Comparison of ENCODE assay signal across 28 cellular contexts in the genomic region with DNA sequence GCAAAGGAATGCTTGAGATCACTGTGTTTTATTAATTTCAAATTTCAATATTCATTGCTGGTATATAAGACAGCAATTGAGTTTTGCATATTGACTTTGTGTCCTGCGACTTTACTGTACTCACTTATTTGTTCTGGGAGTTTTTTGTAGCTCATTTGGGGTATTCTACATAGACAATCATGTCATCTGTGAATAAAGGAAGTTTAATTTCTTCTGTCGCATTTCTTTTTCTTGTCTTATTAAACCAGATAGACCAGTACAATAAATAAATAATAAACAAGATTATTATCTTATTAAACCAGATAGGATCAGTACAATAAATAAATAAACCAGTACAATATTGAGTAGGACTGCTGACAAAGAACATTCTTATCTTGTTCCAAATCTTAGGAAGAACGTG.
"Had no signal": no experiment of that assay in that cellular context is flagged by ENCODE, and none has a peak within 500 bp of the region (broad histone marks: within the 10 kb centered on the region; RNA-seq: fewer than 3 reads in every experiment).

No MANE protein-coding gene starts in this region.

- DNase-seq: colonic mucosa; cortex of kidney; dermis blood vessel endothelial cell; dorsolateral prefrontal cortex; effector CD4-positive, alpha-beta T cell; effector CD8-positive, alpha-beta T cell; effector memory CD4-positive, alpha-beta T cell; effector memory CD8-positive, alpha-beta T cell; endodermal cell; erythroblast; esophagus squamous epithelium; foreskin fibroblast; foreskin keratinocyte; foreskin melanocyte; gastrocnemius medialis; glutamatergic neuron; head of caudate nucleus; heart left ventricle; heart right ventricle had no signal

- H3K27ac ChIP-seq: colonic mucosa, coronary artery, dorsolateral prefrontal cortex, epithelial cell of prostate, esophagus muscularis mucosa, esophagus squamous epithelium, foreskin keratinocyte, gastrocnemius medialis, gastroesophageal sphincter, heart left ventricle, heart right ventricle, hepatocyte had no signal

- H3K36me3 ChIP-seq: colonic mucosa, esophagus muscularis mucosa, esophagus squamous epithelium, gastrocnemius medialis, gastroesophageal sphincter, heart left ventricle, heart right ventricle had no signal

- H3K4me3 ChIP-seq: colonic mucosa, coronary artery, dorsolateral prefrontal cortex, esophagus muscularis mucosa, esophagus squamous epithelium, gastrocnemius medialis, gastroesophageal sphincter, heart left ventricle, heart right ventricle, hepatocyte had no signal

- H3K27ac Mint-ChIP-seq: dendritic cell treated with granulocyte-macrophage colony-stimulating factor and Interleukin-4, amounts not matched to agents 40 ng/mL and 50 ng/mL, for 4 days; effector memory CD8-positive, alpha-beta T cell; endodermal cell had no signal

- H3K4me1 ChIP-seq: colonic mucosa, esophagus muscularis mucosa, esophagus squamous epithelium, foreskin keratinocyte, gastrocnemius medialis, gastroesophageal sphincter, heart left ventricle, heart right ventricle had no signal

- H3K27me3 ChIP-seq: colonic mucosa, dorsolateral prefrontal cortex, esophagus muscularis mucosa, gastrocnemius medialis, gastroesophageal sphincter, hepatocyte had no signal

- H3K9me3 Mint-ChIP-seq: dendritic cell treated with granulocyte-macrophage colony-stimulating factor and Interleukin-4, amounts not matched to agents 40 ng/mL and 50 ng/mL, for 4 days; effector memory CD8-positive, alpha-beta T cell; endodermal cell had no signal

- FAIRE-seq: endothelial cell of umbilical vein, frontal cortex had no signal

- H3K4me3 Mint-ChIP-seq: dendritic cell treated with granulocyte-macrophage colony-stimulating factor and Interleukin-4, amounts not matched to agents 40 ng/mL and 50 ng/mL, for 4 days; effector memory CD8-positive, alpha-beta T cell; endodermal cell had no signal

- H3K9me3 ChIP-seq: colonic mucosa, esophagus muscularis mucosa, esophagus squamous epithelium, gastrocnemius medialis, gastroesophageal sphincter, heart left ventricle, heart right ventricle had no signal

- ATAC-seq: effector memory CD8-positive, alpha-beta T cell; esophagus mucosa; foreskin keratinocyte; gastrocnemius medialis; gastroesophageal sphincter; heart left ventricle; heart right ventricle had no signal
